ENCODE assay signal across 7 cellular contexts in genomic region chr16:25042339-25042738, GRCh38. TPM values are rescaled to one million over a fixed set of nuclear protein-coding genes. Genes with fewer than 3 reads are reported as not detected.
DNase-seq lines count a peak whose midpoint lies in the region; ATAC-seq, FAIRE-seq and TF ChIP-seq lines count a peak whose summit lies in the region.
"Not testable (repeated sequence)": the region's sequence is repeated elsewhere in the genome, so short reads cannot be mapped to it uniquely, and the experiment has no call there.

No MANE protein-coding gene starts in this region.

- not testable (repeated sequence) for H2AFZ ChIP-seq in Karpas-422 (ENCODE audit: low read length); OCI-LY3 (ENCODE audit: low read depth, low read length); GM12878 (ENCODE audit: control insufficient read depth, low read depth, low read length); K562 (ENCODE audit: low read depth, low read length)

- FAIRE-seq in GM12878 (lab: Jason Lieb, UNC); K562 (lab: Jason Lieb, UNC): not testable (repeated sequence)

- H3K36me3 ChIP-seq in HEK293 (ENCODE audit: control insufficient read depth in 2 of 2, insufficient read depth in 1 of 2, low read length in 2 of 2); Karpas-422 (ENCODE audit: insufficient read depth, low read length); OCI-LY3 (replicated peaks; ENCODE audit: low read depth, low read length); GM12878 (ENCODE audit: control insufficient read depth in 2 of 2, insufficient read depth in 2 of 2, low read length in 1 of 2); K562 (ENCODE audit: control insufficient read depth, insufficient read depth, low read length): not testable (repeated sequence)

- H3K9me2 ChIP-seq in Karpas-422 (replicated peaks; ENCODE audit: insufficient read depth, low read length), result not testable (repeated sequence)

- not testable (repeated sequence) for H3K27me3 ChIP-seq in Karpas-422 (ENCODE audit: low read length); OCI-LY3 (ENCODE audit: low read depth, low read length); GM12878 (replicated peaks in 1 of 2; ENCODE audit: control insufficient read depth in 2 of 2, insufficient read depth in 2 of 2, low read length in 1 of 2); K562 (ENCODE audit: control insufficient read depth in 2 of 2, insufficient read depth in 2 of 2, low read length in 2 of 2)

- H3K36me3 Mint-ChIP-seq in activated B cell treated with CpG ODN at 0.5 μM for 24 hours (ENCODE audit: low read depth); stimulated activated naive CD8-positive, alpha-beta T cell treated with anti-CD3 and anti-CD28 coated beads, Interleukin-15, Interleukin-2, amounts not matched to agents 100 ng/mL and 50 ng/mL, for 24 hours (ENCODE audit: low read depth): not testable (repeated sequence)

- H3K9ac ChIP-seq in Karpas-422 (ENCODE audit: low read length); GM12878 (ENCODE audit: control insufficient read depth, insufficient read depth, low read length); K562 (ENCODE audit: insufficient read depth in 1 of 2, low read depth in 2 of 2, low read length in 2 of 2): not testable (repeated sequence)
- H3K9ac ChIP-seq in OCI-LY3 (ENCODE audit: low read length), result peak overlapping the region; percentile 80; the same call in 1 of the 2 replicates

- not testable (repeated sequence) for TF ChIP-seq POLR2A in GM12878 (IDR thresholded peaks at IDR 0.05; ENCODE audit: low read depth, low read length); K562 (conservative IDR thresholded peaks at IDR 0.05)

- not testable (repeated sequence) for H4K20me1 ChIP-seq in Karpas-422 (ENCODE audit: insufficient read depth, low read depth, low read length); OCI-LY3 (ENCODE audit: insufficient read depth, low read length); GM12878 (ENCODE audit: control insufficient read depth, insufficient read depth); K562 (replicated peaks; ENCODE audit: control insufficient read depth, insufficient read depth, low read length)

- not testable (repeated sequence) for H3K9me3 Mint-ChIP-seq in activated B cell treated with CpG ODN at 0.5 μM for 24 hours; stimulated activated naive CD8-positive, alpha-beta T cell treated with anti-CD3 and anti-CD28 coated beads, Interleukin-15, Interleukin-2, amounts not matched to agents 100 ng/mL and 50 ng/mL, for 24 hours

- H3K4me2 ChIP-seq in Karpas-422 (ENCODE audit: low read depth, low read length, poor library complexity, severe bottlenecking); GM12878 (ENCODE audit: control insufficient read depth, insufficient read depth); K562 (ENCODE audit: insufficient read depth, low read length): not testable (repeated sequence)
- peak overlapping the region; percentile 59; the same call in 1 of the 2 replicates for H3K4me2 ChIP-seq in OCI-LY3 (ENCODE audit: low read length)

- H3K27ac ChIP-seq in HEK293 (ENCODE audit: extremely low read depth, low read depth, low read length); GM12878 (ENCODE audit: control insufficient read depth, insufficient read depth); K562 (ENCODE audit: extremely low read depth, low read depth, low read length): not testable (repeated sequence)
- H3K27ac ChIP-seq in Karpas-422 (ENCODE audit: low read length) (0 out of 2 replicates have a peak overlapping the region, but pooled peaks have one; percentile 95), OCI-LY3 (ENCODE audit: low read length) (peak overlapping the region; percentile 95)

- CTCF ChIA-PET in HEK293 (lab: Yijun Ruan, JAX); activated B cell treated with CpG ODN at 0.5 μM for 24 hours (lab: Charles Lee); K562 (lab: Yijun Ruan, JAX; ENCODE audit: low intra/inter-chr PET ratio): not testable (repeated sequence)
- CTCF ChIA-PET in GM12878 (lab: Yijun Ruan, JAX), result interaction anchor here (1.9 to 7.2 kb wide), 2 partner anchors 26 to 66 kb away, joined by 4 to 39 read pairs; partner anchors contain the start of gene ARHGAP17

- H3K4me3 ChIP-seq in HEK293 (ENCODE audit: low read depth, low read length); Karpas-422 (ENCODE audit: low read length); OCI-LY3 (ENCODE audit: low read length); GM12878; K562: not testable (repeated sequence)

- TF ChIP-seq RAD21 in GM12878 (IDR thresholded peaks at IDR 0.05; ENCODE audit: insufficient read depth, low read depth, low read length); K562 (CRISPR knock-in tag; conservative IDR thresholded peaks at IDR 0.05 in 1 of 2, IDR thresholded peaks at IDR 0.05 in 1 of 2): not testable (repeated sequence)

- not testable (repeated sequence) for H3K9me1 ChIP-seq in K562 (ENCODE audit: control insufficient read depth, insufficient read depth, low read length)

- H3K27ac Mint-ChIP-seq in activated B cell treated with CpG ODN at 0.5 μM for 24 hours, result peak overlapping the region; percentile 46
- H3K27ac Mint-ChIP-seq in stimulated activated naive CD8-positive, alpha-beta T cell treated with anti-CD3 and anti-CD28 coated beads, Interleukin-15, Interleukin-2, amounts not matched to agents 100 ng/mL and 50 ng/mL, for 24 hours, result peak overlapping the region; percentile 1

- WGBS in GM12878 (ENCODE audit: insufficient coverage, insufficient replicate concordance, low lambda C conversion rate, missing lambda C conversion rate), result 100% methylated on average over 2 of the region's 2 CpGs
- 73% methylated on average over 2 of the region's 2 CpGs for WGBS in K562 (ENCODE audit: insufficient coverage, low coverage, missing lambda C conversion rate)

- intact Hi-C loops in activated B cell treated with CpG ODN at 0.5 μM for 24 hours (cut with micrococcal nuclease); K562 (cut with micrococcal nuclease): not testable (repeated sequence)
- intact Hi-C loops in GM12878 (cut with micrococcal nuclease; ENCODE audit: unreplicated experiment), result loop anchor here (5.0 kb wide), 1 partner anchor 65 kb away; no protein-coding TSS in a partner anchor

- not testable (repeated sequence) for TF ChIP-seq CTCF in HEK293 (tag by site-specific recombination; IDR thresholded peaks at IDR 0.05); OCI-LY3 (IDR thresholded peaks at IDR 0.05; ENCODE audit: low read depth, low read length); activated B cell treated with CpG ODN at 0.5 μM for 24 hours (IDR thresholded peaks at IDR 0.05); GM12878 (IDR thresholded peaks at IDR 0.05 in 2 of 3, conservative IDR thresholded peaks at IDR 0.05 in 1 of 3; ENCODE audit: control insufficient read depth in 2 of 3, extremely low read depth in 1 of 3, insufficient read depth in 1 of 3, low read depth in 3 of 3, low read length in 3 of 3); K562 (IDR thresholded peaks at IDR 0.05 in 2 of 3, conservative IDR thresholded peaks at IDR 0.05 in 1 of 3; ENCODE audit: insufficient read depth in 2 of 3, low read depth in 1 of 3, low read length in 3 of 3)

- BruUV-seq in GM12878 (replicated peaks; lab: Mats Ljungman, UMichigan); K562 (replicated peaks; lab: Mats Ljungman, UMichigan): not testable (repeated sequence)

- not testable (repeated sequence) for TF ChIP-seq EP300 in GM12878 (IDR thresholded peaks at IDR 0.05; ENCODE audit: borderline replicate concordance in 1 of 2, control insufficient read depth in 1 of 2, low read depth in 2 of 2, low read length in 2 of 2); K562 (IDR thresholded peaks at IDR 0.05; ENCODE audit: low read length)

- DNase-seq in Karpas-422; activated B cell treated with CpG ODN at 0.5 μM for 24 hours; GM12878 (ENCODE audit: low read depth, low spot score); K562 (ENCODE audit: extremely low read depth in 1 of 4, low spot score in 3 of 4): not testable (repeated sequence)

- not testable (repeated sequence) for H3K27me3 Mint-ChIP-seq in activated B cell treated with CpG ODN at 0.5 μM for 24 hours; stimulated activated naive CD8-positive, alpha-beta T cell treated with anti-CD3 and anti-CD28 coated beads, Interleukin-15, Interleukin-2, amounts not matched to agents 100 ng/mL and 50 ng/mL, for 24 hours

- not testable (repeated sequence) for ATAC-seq in activated B cell treated with CpG ODN at 0.5 μM for 24 hours (ENCODE audit: low read depth); GM12878; K562

- H3K4me3 Mint-ChIP-seq in activated B cell treated with CpG ODN at 0.5 μM for 24 hours; stimulated activated naive CD8-positive, alpha-beta T cell treated with anti-CD3 and anti-CD28 coated beads, Interleukin-15, Interleukin-2, amounts not matched to agents 100 ng/mL and 50 ng/mL, for 24 hours: not testable (repeated sequence)

- POLR2A ChIA-PET in HEK293 (lab: Yijun Ruan, JAX), result not testable (repeated sequence)
- POLR2A ChIA-PET in activated B cell treated with CpG ODN at 0.5 μM for 24 hours (lab: Charles Lee), result interaction anchor here (5.8 kb wide), 1 partner anchor 24 kb away, joined by 58 read pairs; the partner anchor contains the start of gene ARHGAP17
- POLR2A ChIA-PET in GM12878 (lab: Charles Lee), result interaction anchor here (1.3 to 6.4 kb wide), 2 partner anchors 12 to 23 kb away, joined by 3 to 92 read pairs; partner anchors contain the start of gene ARHGAP17
- POLR2A ChIA-PET in K562 (lab: Yijun Ruan, JAX), result interaction anchor here (1.9 kb wide), 1 partner anchor 56 kb away, joined by 6 read pairs; no protein-coding TSS in a partner anchor

- in situ Hi-C loops in GM12878 (cut with MboI), result loop anchor here (25.0 kb wide), 1 partner anchor 1180 kb away; no protein-coding TSS in a partner anchor
- in situ Hi-C loops in K562 (cut with MboI), result not testable (repeated sequence)

- SMC1A ChIA-PET in GM12878 (lab: Charles Lee; ENCODE audit: uncharacterized antibody, unreplicated experiment), result interaction anchor here (1.0 to 8.8 kb wide), 7 partner anchors 8 to 67 kb away, joined by 3 to 161 read pairs (median 3); partner anchors contain the start of gene ARHGAP17

- peaks cover 67% of the 10 kb centered on the region for H3K4me1 Mint-ChIP-seq in activated B cell treated with CpG ODN at 0.5 μM for 24 hours
- H3K4me1 Mint-ChIP-seq in stimulated activated naive CD8-positive, alpha-beta T cell treated with anti-CD3 and anti-CD28 coated beads, Interleukin-15, Interleukin-2, amounts not matched to agents 100 ng/mL and 50 ng/mL, for 24 hours (ENCODE audit: low read depth), result peaks cover 35% of the 10 kb centered on the region

- H3K4me1 ChIP-seq in HEK293 (ENCODE audit: control insufficient read depth, insufficient read depth, low read length), result not testable (repeated sequence)
- H3K4me1 ChIP-seq in Karpas-422 (ENCODE audit: low read length) (peaks cover 61% of the 10 kb centered on the region), OCI-LY3 (ENCODE audit: low read length) (peaks cover 96% of the 10 kb centered on the region), GM12878 (ENCODE audit: control insufficient read depth, insufficient read depth, low read length) (peaks cover 77% of the 10 kb centered on the region), K562 (replicated peaks in 1 of 2; ENCODE audit: control insufficient read depth in 2 of 2, insufficient read depth in 2 of 2, low read length in 2 of 2) (peaks cover 15 to 21% of the 10 kb centered on the region in 2 experiments; a peak in 4 of 5 replicates)

- H3K79me2 ChIP-seq in Karpas-422 (ENCODE audit: low read length); GM12878 (ENCODE audit: control insufficient read depth, insufficient read depth, low read length); K562 (ENCODE audit: control insufficient read depth, insufficient read depth, low read length): not testable (repeated sequence)
- peaks cover 46% of the 10 kb centered on the region for H3K79me2 ChIP-seq in OCI-LY3 (ENCODE audit: low read length)

- RAD21 ChIA-PET in GM12878 (lab: Charles Lee; ENCODE audit: unreplicated experiment), result interaction anchor here (1.0 to 2.7 kb wide), 5 partner anchors 9 to 68 kb away, joined by 3 to 22 read pairs (median 6); partner anchors contain the start of gene ARHGAP17

- H3K9me3 ChIP-seq in HEK293 (ENCODE audit: control insufficient read depth, insufficient read depth, low read depth, low read length); Karpas-422 (ENCODE audit: low read length); OCI-LY3 (ENCODE audit: insufficient read depth, low read length); GM12878 (replicated peaks; ENCODE audit: control insufficient read depth, insufficient read depth, low read length); K562 (replicated peaks; ENCODE audit: control insufficient read depth, insufficient read depth, low read depth, low read length): not testable (repeated sequence)

RNA-seq across cellular contexts. Expression of gene ARHGAP17, which starts 27.2 kb away (rescaled TPM):
- total RNA-seq in Karpas-422 (2014; rRNA removed; shearing (Covaris generic); ENCODE audit: low replicate concordance), result 34.2 and 35.2 TPM in 2 replicates
- 287 and 310 TPM in 2 replicates for total RNA-seq in activated B cell treated with CpG ODN at 0.5 μM for 24 hours
- 627 and 659 TPM in 2 replicates for total RNA-seq in GM12878 (2013; cell fraction: nucleolus; rRNA removed)
- total RNA-seq in GM12878 (2014; rRNA removed), result 47.7 and 55.1 TPM in 2 replicates
- total RNA-seq in GM12878 (2014; rRNA removed; fragmentation: Illumina TruSeq; extraction: Trizol), result 45.4 and 48.3 TPM in 2 replicates
- total RNA-seq in GM12878 (2021), result 181 and 199 TPM in 2 replicates
- 127 TPM for polyA plus RNA-seq in GM12878 (2011; ENCODE audit: low read depth)
- 71.1 and 75.0 TPM in 2 replicates for polyA plus RNA-seq in GM12878 (2011; rRNA removed)
- polyA plus RNA-seq in GM12878 (2011; cell fraction: cytosol; rRNA removed), result 82.6 and 128 TPM in 2 replicates
- polyA plus RNA-seq in GM12878 (2011; cell fraction: nucleus; rRNA removed), result 239 and 261 TPM in 2 replicates
- 118 and 141 TPM in 2 replicates for polyA plus RNA-seq in GM12878 (2012)
- polyA plus RNA-seq in GM12878 (2014; fragmentation: Illumina TruSeq; extraction: Trizol), result 150 and 173 TPM in 2 replicates
- polyA plus RNA-seq in GM12878 (2014; fragmentation: Nextera tagmentation; extraction: Ambion mirVana), result 10 to 100 TPM; 31.4 to 49.9 TPM
- 63.7 and 73.8 TPM in 2 replicates for polyA plus RNA-seq in GM12878 (2014; rRNA removed)
- polyA plus RNA-seq in GM12878 (2016; fragmentation: Nextera tagmentation; extraction: Ambion mirVana), result 100 to 1,000 TPM; 118 to 123 TPM
- polyA minus RNA-seq in GM12878 (2011; rRNA and poly(A)+ RNA removed), result 174 and 187 TPM in 2 replicates
- 84.1 and 85.0 TPM in 2 replicates for polyA minus RNA-seq in GM12878 (2011; cell fraction: cytosol; rRNA and poly(A)+ RNA removed)
- 138 and 190 TPM in 2 replicates for polyA minus RNA-seq in GM12878 (2011; cell fraction: nucleus; rRNA and poly(A)+ RNA removed)
- total RNA-seq in K562 (2011; cell fraction: chromatin; rRNA removed; ENCODE audit: low replicate concordance), result 86.7 and 111 TPM in 2 replicates
- 35.9 and 49.1 TPM in 2 replicates for total RNA-seq in K562 (2011; cell fraction: nucleolus; rRNA removed)
- total RNA-seq in K562 (2011; cell fraction: nucleoplasm; rRNA removed), result 72.0 and 106 TPM in 2 replicates
- total RNA-seq in K562 (2014; rRNA removed), result 10.9 and 14.4 TPM in 2 replicates
- total RNA-seq in K562 (2014; rRNA removed; fragmentation: Illumina TruSeq; extraction: Trizol), result 13.6 and 14.0 TPM in 2 replicates
- total RNA-seq in K562 (2015; rRNA removed; fragmentation: Illumina TruSeq; extraction: Trizol), result 10.4 and 14.4 TPM in 2 replicates
- 39.5 and 45.1 TPM in 2 replicates for total RNA-seq in K562 (2021)
- polyA plus RNA-seq in K562 (2011; rRNA removed), result 9.9 and 10.6 TPM in 2 replicates
- 8.3 and 9.3 TPM in 2 replicates for polyA plus RNA-seq in K562 (2011; cell fraction: cytosol; rRNA removed)
- polyA plus RNA-seq in K562 (2011; cell fraction: nucleus; rRNA removed), result 27.4 and 27.8 TPM in 2 replicates
- 19.4 and 26.5 TPM in 2 replicates for polyA plus RNA-seq in K562 (2012)
- 32.7 and 41.5 TPM in 2 replicates for polyA plus RNA-seq in K562 (2014; fragmentation: Illumina TruSeq; extraction: Trizol)
- 1 to 10 TPM; 5.8 to 8.0 TPM for polyA plus RNA-seq in K562 (2014; fragmentation: Nextera tagmentation; extraction: Ambion mirVana)
- polyA plus RNA-seq in K562 (2014; rRNA removed), result 18.1 and 22.8 TPM in 2 replicates
- 23.2 and 25.8 TPM in 2 replicates for polyA minus RNA-seq in K562 (2011; rRNA and poly(A)+ RNA removed)
- 13.8 and 19.8 TPM in 2 replicates for polyA minus RNA-seq in K562 (2011; cell fraction: cytosol; rRNA and poly(A)+ RNA removed)
- 16.4 and 22.4 TPM in 2 replicates for polyA minus RNA-seq in K562 (2011; cell fraction: nucleus; rRNA and poly(A)+ RNA removed)
